17 cellular contexts compared by ENCODE assay signal in genomic region chr6:121971886-121972285, GRCh38.
DNase-seq lines count a peak whose midpoint lies in the region; ATAC-seq and TF ChIP-seq lines count a peak whose summit lies in the region.
"Had no signal": no experiment of that assay in that cellular context is flagged by ENCODE, and none has a peak within 500 bp of the region (broad histone marks: within the 10 kb centered on the region; RNA-seq: fewer than 3 reads in every experiment).

No MANE protein-coding gene starts in this region.

- no peak overlapping the region for H2BK5ac ChIP-seq in trophoblast cell (ENCODE audit: low read depth, low read length, poor library complexity)

- H3K4me3 ChIP-seq in choroid plexus epithelial cell (ENCODE audit: low read depth, low read length): no peak overlapping the region
- no peak overlapping the region for H3K4me3 ChIP-seq in trophoblast cell (ENCODE audit: low read depth, low read length)
- H3K4me3 ChIP-seq: gastrocnemius medialis had no signal

- DNase-seq in EH (ENCODE audit: low read depth) (peak; percentile 40), LoVo (ENCODE audit: low spot score) (peak; percentile 11), choroid plexus epithelial cell (ENCODE audit: low read depth) (peak; percentile 65), trophoblast cell (peak; percentile 80 to 93)
- no peak for DNase-seq in stimulated activated naive CD4-positive, alpha-beta T cell treated with Interleukin-2 at 50 U/mL for 16 hours (lab: John Stamatoyannopoulos, UW)
- no peak for DNase-seq in stimulated activated naive CD8-positive, alpha-beta T cell treated with anti-CD3 and anti-CD28 coated beads, Interleukin-15, Interleukin-2, amounts not matched to agents 100 U/mL and 50 U/mL, for 24 hours
- DNase-seq: activated CD4-positive, alpha-beta T cell treated with anti-CD3 and anti-CD28 coated beads for 4 hours; CD4-positive, alpha-beta memory T cell; central memory CD4-positive, alpha-beta T cell; DMS79; gastrocnemius medialis; retina; SHP77 treated with DMSO at 0.1 percent for 48 hours; T1000 had no signal

- no peaks in the 10 kb centered on the region for H3K79me2 ChIP-seq in trophoblast cell (ENCODE audit: control insufficient read depth, insufficient read depth, low read length, poor library complexity)

- TF ChIP-seq CTCF in choroid plexus epithelial cell (conservative IDR thresholded peaks at IDR 0.05; ENCODE audit: low read depth, low read length): no peak

- no peak overlapping the region for H3K23ac ChIP-seq in trophoblast cell (ENCODE audit: low read length)

- no peak overlapping the region for H4K91ac ChIP-seq in trophoblast cell (ENCODE audit: low read depth, low read length)

- no peak overlapping the region for H3K27ac ChIP-seq in trophoblast cell (ENCODE audit: low read depth, low read length)
- H3K27ac ChIP-seq: gastrocnemius medialis had no signal

- H2BK120ac ChIP-seq in trophoblast cell (ENCODE audit: insufficient read depth, low read length, poor library complexity): no peak overlapping the region

- no peaks in the 10 kb centered on the region for H3K27me3 ChIP-seq in trophoblast cell (ENCODE audit: insufficient read depth, low read length)
- H3K27me3 ChIP-seq: gastrocnemius medialis had no signal

- ATAC-seq in stimulated activated naive CD8-positive, alpha-beta T cell treated with anti-CD3 and anti-CD28 coated beads, Interleukin-15, Interleukin-2, amounts not matched to agents 100 U/mL and 50 U/mL, for 24 hours: no peak
- ATAC-seq in HG02970 (IDR thresholded peaks at IDR 0.05; ENCODE audit: low FRiP score, unreplicated experiment): no peak
- ATAC-seq: activated naive CD4-positive, alpha-beta T cell treated with anti-CD3 and anti-CD28 coated beads, Interleukin-2, amount 50 U/mL, for 72 hours; gastrocnemius medialis; natural killer cell treated with Interleukin-12 subunit alpha and Interleukin-12 subunit beta and Interleukin-15 and Interleukin-18, amount 100 ng/mL, for 72 hours had no signal

- H2BK12ac ChIP-seq in trophoblast cell (ENCODE audit: low read length): no peak overlapping the region

- no peaks in the 10 kb centered on the region for H3K9me3 ChIP-seq in trophoblast cell (ENCODE audit: insufficient read depth, low read depth, low read length)

- H3K4ac ChIP-seq in trophoblast cell (ENCODE audit: low read depth, low read length): no peak overlapping the region

- H4K8ac ChIP-seq in trophoblast cell (ENCODE audit: low read depth, low read length): no peak overlapping the region

- no peak overlapping the region for H2AFZ ChIP-seq in trophoblast cell (ENCODE audit: insufficient read depth, low read length, poor library complexity)

- H3K79me1 ChIP-seq in trophoblast cell (ENCODE audit: low read length): no peaks in the 10 kb centered on the region

- no peaks in the 10 kb centered on the region for H3K36me3 ChIP-seq in trophoblast cell (ENCODE audit: control insufficient read depth in 1 of 2, insufficient read depth in 2 of 2, low read length in 2 of 2)
- H3K36me3 ChIP-seq: gastrocnemius medialis had no signal

- no peak overlapping the region for H3K14ac ChIP-seq in trophoblast cell (ENCODE audit: low read length)

- H3K18ac ChIP-seq in trophoblast cell (ENCODE audit: low read length): no peak overlapping the region

- H3K4me1 ChIP-seq in trophoblast cell (ENCODE audit: control insufficient read depth in 1 of 2, insufficient read depth in 2 of 2, low read length in 2 of 2): no peaks in the 10 kb centered on the region
- H3K4me1 ChIP-seq: gastrocnemius medialis had no signal

- no peak overlapping the region for H3K9ac ChIP-seq in trophoblast cell (ENCODE audit: low read length)

- no peak overlapping the region for H2AK5ac ChIP-seq in trophoblast cell (ENCODE audit: low read length)

- H3K4me2 ChIP-seq in trophoblast cell (ENCODE audit: low read length): no peak overlapping the region

- no peak overlapping the region for H4K12ac ChIP-seq in trophoblast cell (ENCODE audit: low read depth, low read length)

Comparison
In these comparisons a context has a peak if more than half of its experiments do, and no peak if none do; other contexts are left out.
1. DNase-seq: peak in EH (single experiment), LoVo (single experiment), choroid plexus epithelial cell (single experiment) and trophoblast cell (2 of 2); none in stimulated activated naive CD4-positive, alpha-beta T cell treated with Interleukin-2 at 50 U/mL for 16 hours (single experiment) and stimulated activated naive CD8-positive, alpha-beta T cell treated with anti-CD3 and anti-CD28 coated beads, Interleukin-15, Interleukin-2, amounts not matched to agents 100 U/mL and 50 U/mL, for 24 hours (single experiment).